Comparison of ENCODE assay signal across 1 cellular context in genomic region chr13:59531571-59532091, GRCh38.
TF ChIP-seq lines count a peak whose summit lies in the region.

No MANE protein-coding gene starts in this region.

TF ChIP-seq in HCT116, 20 proteins besides CTCF, POLR2A, EP300 and RAD21 (continued from another document):
- TF ChIP-seq, protein P1, sequence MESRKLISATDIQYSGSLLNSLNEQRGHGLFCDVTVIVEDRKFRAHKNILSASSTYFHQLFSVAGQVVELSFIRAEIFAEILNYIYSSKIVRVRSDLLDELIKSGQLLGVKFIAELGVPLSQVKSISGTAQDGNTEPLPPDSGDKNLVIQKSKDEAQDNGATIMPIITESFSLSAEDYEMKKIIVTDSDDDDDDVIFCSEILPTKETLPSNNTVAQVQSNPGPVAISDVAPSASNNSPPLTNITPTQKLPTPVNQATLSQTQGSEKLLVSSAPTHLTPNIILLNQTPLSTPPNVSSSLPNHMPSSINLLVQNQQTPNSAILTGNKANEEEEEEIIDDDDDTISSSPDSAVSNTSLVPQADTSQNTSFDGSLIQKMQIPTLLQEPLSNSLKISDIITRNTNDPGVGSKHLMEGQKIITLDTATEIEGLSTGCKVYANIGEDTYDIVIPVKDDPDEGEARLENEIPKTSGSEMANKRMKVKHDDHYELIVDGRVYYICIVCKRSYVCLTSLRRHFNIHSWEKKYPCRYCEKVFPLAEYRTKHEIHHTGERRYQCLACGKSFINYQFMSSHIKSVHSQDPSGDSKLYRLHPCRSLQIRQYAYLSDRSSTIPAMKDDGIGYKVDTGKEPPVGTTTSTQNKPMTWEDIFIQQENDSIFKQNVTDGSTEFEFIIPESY (IDR thresholded peaks at IDR 0.05; ENCODE audit: extremely low read depth, insufficient replicate concordance, low read length) = no peak
- no peak for TF ChIP-seq SIN3A (IDR thresholded peaks at IDR 0.05; ENCODE audit: low read depth)
- TF ChIP-seq EZH2 (IDR thresholded peaks at IDR 0.05) = no peak
- TF ChIP-seq EGR1 (IDR thresholded peaks at IDR 0.05; ENCODE audit: low read depth) = no peak
- TF ChIP-seq SP1 (IDR thresholded peaks at IDR 0.05; ENCODE audit: low read depth) = no peak
- no peak for TF ChIP-seq ELF1 (IDR thresholded peaks at IDR 0.05; ENCODE audit: borderline replicate concordance, low read depth)
